30 cellular contexts compared by ENCODE assay signal in the genomic region with DNA sequence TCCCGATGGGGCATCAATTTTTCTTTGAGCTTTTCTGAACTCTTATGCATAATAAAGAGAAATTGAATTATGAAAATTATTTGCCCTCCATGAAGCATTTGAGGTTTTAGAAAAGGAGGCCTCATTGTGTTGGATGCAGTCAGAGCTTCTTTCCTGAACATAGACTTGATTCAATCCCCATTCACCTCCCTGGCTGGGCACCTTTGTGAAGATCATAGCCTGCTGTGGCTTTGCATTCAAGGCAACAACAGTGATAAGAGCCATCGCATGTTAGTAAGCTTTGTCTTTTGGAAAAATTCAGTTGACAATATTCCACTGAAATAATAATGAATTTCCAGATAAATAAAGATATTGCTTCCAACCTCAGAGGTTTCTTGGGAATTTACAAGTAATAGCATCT.
"Had no signal": no experiment of that assay in that cellular context is flagged by ENCODE, and none has a peak within 500 bp of the region (broad histone marks: within the 10 kb centered on the region; RNA-seq: fewer than 3 reads in every experiment).

No MANE protein-coding gene starts in this region.

- H3K27me3 ChIP-seq: ovary, pancreas, right atrium auricular region, right lobe of liver, sigmoid colon had no signal

- H3K4me1 Mint-ChIP-seq: naive thymus-derived CD4-positive, alpha-beta T cell; natural killer cell; neural crest cell had no signal

- H3K4me3 ChIP-seq: ovary, pancreas, prostate gland, psoas muscle, right atrium auricular region, right lobe of liver, sigmoid colon, skin epidermis, smooth muscle cell, spleen had no signal

- H3K79me2 ChIP-seq: parathyroid adenoma had no signal

- H3K9me3 Mint-ChIP-seq: naive thymus-derived CD4-positive, alpha-beta T cell; naive thymus-derived CD8-positive, alpha-beta T cell; natural killer cell; natural killer cell treated with Interleukin-12 subunit alpha and Interleukin-12 subunit beta and Interleukin-15 and Interleukin-18, amount 100 ng/mL, for 72 hours; nephron progenitor cell; neural crest cell had no signal

- H3K9me3 ChIP-seq: neutrophil, ovary, pancreas, prostate gland, psoas muscle, right atrium auricular region, right lobe of liver, sigmoid colon, spleen had no signal

- H2AFZ ChIP-seq: parathyroid adenoma had no signal

- H3K4me2 ChIP-seq: smooth muscle cell had no signal

- H3K4me1 ChIP-seq: pancreas, parathyroid adenoma, prostate gland, psoas muscle, right atrium auricular region, right lobe of liver, sigmoid colon had no signal

- DNase-seq: naive thymus-derived CD4-positive, alpha-beta T cell; naive thymus-derived CD8-positive, alpha-beta T cell; natural killer cell; nephron progenitor cell; nucleus accumbens; occipital lobe; ovary; pancreas; posterior cingulate gyrus; psoas muscle; retina; right cardiac atrium; right lobe of liver; sigmoid colon; small intestine; spleen; stimulated activated CD4-positive, alpha-beta T cell treated with anti-CD3 and anti-CD28 coated beads, Interleukin-12 subunit alpha, Interleukin-12 subunit beta, amount 100 ng/mL, for 4 hours; stimulated activated CD4-positive, alpha-beta T cell treated with anti-CD3 and anti-CD28 coated beads, Interleukin-15, amount 100 ng/mL, for 24 hours; stimulated activated CD4-positive, alpha-beta T cell treated with anti-CD3 and anti-CD28 coated beads, Interleukin-1b, Interleukin-23, amount 100 ng/mL, for 48 hours; stimulated activated CD4-positive, alpha-beta T cell treated with anti-CD3 and anti-CD28 coated beads, Interleukin-2, amount 100 ng/mL, for 24 hours had no signal

- H3K4me3 Mint-ChIP-seq: naive thymus-derived CD4-positive, alpha-beta T cell; naive thymus-derived CD8-positive, alpha-beta T cell; natural killer cell; natural killer cell treated with Interleukin-12 subunit alpha and Interleukin-12 subunit beta and Interleukin-15 and Interleukin-18, amount 100 ng/mL, for 72 hours; nephron progenitor cell; neural crest cell had no signal

- H3K9ac ChIP-seq: parathyroid adenoma had no signal

- H3K27ac Mint-ChIP-seq: naive thymus-derived CD4-positive, alpha-beta T cell; naive thymus-derived CD8-positive, alpha-beta T cell; natural killer cell; natural killer cell treated with Interleukin-12 subunit alpha and Interleukin-12 subunit beta and Interleukin-15 and Interleukin-18, amount 100 ng/mL, for 72 hours; nephron progenitor cell; progenitor cell of endocrine pancreas had no signal

- H3K36me3 ChIP-seq: neutrophil, ovary, pancreas, prostate gland, right atrium auricular region, right lobe of liver, sigmoid colon, spleen had no signal

- H3K36me3 Mint-ChIP-seq: naive thymus-derived CD4-positive, alpha-beta T cell; naive thymus-derived CD8-positive, alpha-beta T cell; natural killer cell; natural killer cell treated with Interleukin-12 subunit alpha and Interleukin-12 subunit beta and Interleukin-15 and Interleukin-18, amount 100 ng/mL, for 72 hours had no signal

- ATAC-seq: naive thymus-derived CD4-positive, alpha-beta T cell; naive thymus-derived CD8-positive, alpha-beta T cell; natural killer cell; natural killer cell treated with Interleukin-12 subunit alpha and Interleukin-12 subunit beta and Interleukin-15 and Interleukin-18, amount 100 ng/mL, for 72 hours; pancreas; psoas muscle; right cardiac atrium; right lobe of liver; sciatic nerve had no signal

- FAIRE-seq: pancreas, small intestine had no signal

- H3K27ac ChIP-seq: neutrophil, ovary, pancreas, parathyroid adenoma, prostate gland, psoas muscle, right atrium auricular region, right lobe of liver, sigmoid colon, skin epidermis, spleen had no signal
